Comparison of ENCODE assay signal across 24 cellular contexts in the genomic region with DNA sequence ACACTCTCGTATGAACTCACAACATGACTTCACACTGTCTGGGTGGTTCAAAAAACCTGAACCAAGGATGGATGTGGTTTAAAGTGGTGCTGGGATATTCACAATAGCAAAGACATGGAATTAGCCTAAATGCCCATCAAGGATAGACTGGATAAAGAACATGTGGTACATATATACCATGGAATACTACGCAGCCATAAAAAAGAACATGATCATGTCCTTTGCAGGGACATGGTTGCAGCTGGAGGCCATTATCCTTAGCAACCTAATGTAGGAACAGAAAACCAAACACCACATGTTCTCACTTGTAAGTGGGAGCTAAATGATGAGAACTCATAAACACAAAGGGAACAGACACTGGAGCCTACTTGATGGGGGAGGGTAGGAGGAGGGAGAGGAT. TPM values are rescaled to one million over a fixed set of nuclear protein-coding genes. Genes with fewer than 3 reads are reported as not detected.
DNase-seq lines count a peak whose midpoint lies in the region; ATAC-seq and TF ChIP-seq lines count a peak whose summit lies in the region.
"Had no signal": no experiment of that assay in that cellular context is flagged by ENCODE, and none has a peak within 500 bp of the region (broad histone marks: within the 10 kb centered on the region; RNA-seq: fewer than 3 reads in every experiment).

No MANE protein-coding gene starts in this region.

- H3K4me1 Mint-ChIP-seq in endodermal cell = peaks cover 2% of the 10 kb centered on the region
- peaks cover 10% of the 10 kb centered on the region for H3K4me1 Mint-ChIP-seq in activated T-cell treated with anti-CD3 and anti-CD28 coated beads, Interleukin-2, amount 50 U/mL, for 24 hours (ENCODE audit: low read depth)
- H3K4me1 Mint-ChIP-seq: CD8-positive, alpha-beta memory T cell had no signal

- H3K79me2 ChIP-seq in SK-N-SH (ENCODE audit: insufficient read depth) = no peaks in the 10 kb centered on the region

- H3K27ac Mint-ChIP-seq in endodermal cell = no peak overlapping the region
- no peak overlapping the region for H3K27ac Mint-ChIP-seq in activated T-cell treated with anti-CD3 and anti-CD28 coated beads, Interleukin-2, amount 50 U/mL, for 24 hours
- H3K27ac Mint-ChIP-seq: CD14-positive monocyte; CD4-positive, alpha-beta T cell had no signal

- H3K27ac ChIP-seq in SK-N-SH (ENCODE audit: low read depth in 2 of 2, low read length in 1 of 2) (no peak overlapping the region), endodermal cell (ENCODE audit: low read depth, low read length) (no peak overlapping the region)
- H3K27ac ChIP-seq: A549; BLaER1 treated with 17β-estradiol and CSF1 and Interleukin-3, amounts not matched to agents 10 nM and 100 nM had no signal

- H3K36me3 ChIP-seq in SK-N-SH (replicated peaks in 1 of 2; ENCODE audit: control insufficient read depth in 1 of 2, insufficient read depth in 2 of 2, low read length in 1 of 2) (no peaks in the 10 kb centered on the region), endodermal cell (ENCODE audit: control insufficient read depth, insufficient read depth, low read length) (no peaks in the 10 kb centered on the region)
- H3K36me3 ChIP-seq: BE2C; BLaER1 treated with 17β-estradiol and CSF1 and Interleukin-3, amounts not matched to agents 10 nM and 100 nM had no signal

- no peak for ATAC-seq in SK-N-SH treated with all-trans-retinoic acid at 6 μM for 48 hours
- no peak for ATAC-seq in HG02623 (IDR thresholded peaks at IDR 0.05; ENCODE audit: unreplicated experiment)
- ATAC-seq: A549, GM12878 had no signal

- H3K4me3 ChIP-seq in SK-N-SH (ENCODE audit: low read depth in 2 of 2, low read length in 1 of 2) (no peak overlapping the region), endodermal cell (ENCODE audit: low read length) (no peak overlapping the region)
- H3K4me3 ChIP-seq: A549; BLaER1 treated with 17β-estradiol and CSF1 and Interleukin-3, amounts not matched to agents 10 nM and 100 nM; GM12878 had no signal

- WGBS in SK-N-SH (ENCODE audit: low lambda C conversion rate) = 71% methylated on average over 2 of the region's 2 CpGs
- WGBS in endodermal cell (ENCODE audit: insufficient coverage in 1 of 2, insufficient read length in 1 of 2), 2 experiments = 92 to 93% methylated on average over 1 to 2 of the region's 2 CpGs

- no peak overlapping the region for H3K4me3 Mint-ChIP-seq in endodermal cell
- H3K4me3 Mint-ChIP-seq in activated T-cell treated with anti-CD3 and anti-CD28 coated beads, Interleukin-2, amount 50 U/mL, for 24 hours = no peak overlapping the region
- H3K4me3 Mint-ChIP-seq: CD14-positive monocyte; CD4-positive, alpha-beta T cell; CD8-positive, alpha-beta memory T cell had no signal

- no peaks in the 10 kb centered on the region for H3F3A ChIP-seq in SK-N-SH (replicated peaks; ENCODE audit: insufficient read depth)

- H3K9me3 Mint-ChIP-seq in endodermal cell = peaks cover 4% of the 10 kb centered on the region
- H3K9me3 Mint-ChIP-seq in activated T-cell treated with anti-CD3 and anti-CD28 coated beads, Interleukin-2, amount 50 U/mL, for 24 hours = peaks cover 4% of the 10 kb centered on the region
- H3K9me3 Mint-ChIP-seq: CD4-positive, alpha-beta T cell had no signal

- no peak overlapping the region for H2AFZ ChIP-seq in SK-N-SH (ENCODE audit: low read depth)

- no peaks in the 10 kb centered on the region for H3K27me3 ChIP-seq in SK-N-SH (ENCODE audit: insufficient read depth)
- H3K27me3 ChIP-seq in endodermal cell (ENCODE audit: control insufficient read depth, insufficient read depth, low read length, poor library complexity, severe bottlenecking) = no peaks in the 10 kb centered on the region
- H3K27me3 ChIP-seq: BE2C; BLaER1 treated with 17β-estradiol and CSF1 and Interleukin-3, amounts not matched to agents 10 nM and 100 nM had no signal

- H3K9ac ChIP-seq in SK-N-SH (no peak overlapping the region), endodermal cell (ENCODE audit: extremely low read depth, low read length, poor library complexity, severe bottlenecking) (no peak overlapping the region)
- H3K9ac ChIP-seq: BLaER1 treated with 17β-estradiol and CSF1 and Interleukin-3, amounts not matched to agents 10 nM and 100 nM had no signal

- no peak for TF ChIP-seq EP300 in SK-N-SH (IDR thresholded peaks at IDR 0.05; ENCODE audit: borderline replicate concordance in 1 of 2, low read depth in 1 of 2, low read length in 1 of 2)

- H3K9me3 ChIP-seq in SK-N-SH (no peaks in the 10 kb centered on the region), endodermal cell (ENCODE audit: control insufficient read depth, low read length) (no peaks in the 10 kb centered on the region)
- H3K9me3 ChIP-seq: A549, BE2C had no signal

- CTCF ChIA-PET in SK-N-SH (lab: Yijun Ruan, JAX) = interaction anchor here (0.8 to 1.9 kb wide), 5 partner anchors 145 to 232 kb away, joined by 3 to 6 read pairs (median 3); no protein-coding TSS in a partner anchor

- no peak for TF ChIP-seq RAD21 in SK-N-SH (IDR thresholded peaks at IDR 0.05; ENCODE audit: low read length)

- no peaks in the 10 kb centered on the region for H3K9me2 ChIP-seq in SK-N-SH

- H3K4me1 ChIP-seq in SK-N-SH (ENCODE audit: control insufficient read depth in 1 of 2, insufficient read depth in 2 of 2, low read depth in 1 of 2, low read length in 1 of 2) = peaks cover 0 to 5% of the 10 kb centered on the region in 2 experiments; a peak in 2 of 4 replicates
- no peaks in the 10 kb centered on the region for H3K4me1 ChIP-seq in endodermal cell (ENCODE audit: control insufficient read depth, insufficient read depth, low read length)
- H3K4me1 ChIP-seq: A549, BE2C had no signal

- TF ChIP-seq CTCF in SK-N-SH (IDR thresholded peaks at IDR 0.05) = no peak
- no peak for TF ChIP-seq CTCF in endodermal cell (conservative IDR thresholded peaks at IDR 0.05)

- no peaks in the 10 kb centered on the region for H3K36me3 Mint-ChIP-seq in endodermal cell (ENCODE audit: low read depth)
- no peaks in the 10 kb centered on the region for H3K36me3 Mint-ChIP-seq in activated T-cell treated with anti-CD3 and anti-CD28 coated beads, Interleukin-2, amount 50 U/mL, for 24 hours (ENCODE audit: low read depth)
- H3K36me3 Mint-ChIP-seq: CD14-positive monocyte; CD8-positive, alpha-beta memory T cell had no signal

- H3K4me2 ChIP-seq in SK-N-SH = no peak overlapping the region
- H3K4me2 ChIP-seq: A549; BLaER1 treated with 17β-estradiol and CSF1 and Interleukin-3, amounts not matched to agents 10 nM and 100 nM had no signal

- POLR2A ChIA-PET in SK-N-SH (lab: Yijun Ruan, JAX) = no interaction called here

- no peaks in the 10 kb centered on the region for H4K20me1 ChIP-seq in SK-N-SH (ENCODE audit: insufficient read depth)
- H4K20me1 ChIP-seq: BLaER1 treated with 17β-estradiol and CSF1 and Interleukin-3, amounts not matched to agents 10 nM and 100 nM had no signal

- DNase-seq in SK-N-SH = no peak
- DNase-seq in NCI-H69 (lab: John Stamatoyannopoulos, UW) = peak; percentile 20
- DNase-seq in endodermal cell = peak; percentile 3
- DNase-seq in activated T-cell treated with anti-CD3 and anti-CD28 coated beads, Interleukin-2, amount 50 U/mL, for 24 hours = no peak
- DNase-seq in activated CD8-positive, alpha-beta memory T cell treated with anti-CD3 and anti-CD28 coated beads for 24 hours = no peak
- DNase-seq: 8988T; ACHN; AML-193; BE2C; CD8-positive, alpha-beta memory T cell; DMS 273 treated with DMSO at 0.1 percent for 48 hours; DMS79; EL; GDM1; GOT3; H7; HCEC 1CT had no signal

- H3K27me3 Mint-ChIP-seq in endodermal cell (ENCODE audit: insufficient read depth) = peaks cover 2% of the 10 kb centered on the region
- H3K27me3 Mint-ChIP-seq in activated T-cell treated with anti-CD3 and anti-CD28 coated beads, Interleukin-2, amount 50 U/mL, for 24 hours = peaks cover 27% of the 10 kb centered on the region

TF ChIP-seq in SK-N-SH treated with all-trans-retinoic acid at 6 μM for 48 hours, 23 proteins besides CTCF, POLR2A, EP300 and RAD21:
- TF ChIP-seq ZFP3 (CRISPR knock-in tag; IDR thresholded peaks at IDR 0.05) (no peak), ZNF8 (CRISPR knock-in tag; IDR thresholded peaks at IDR 0.05) (peak; percentile 46; the same call in 1 of the 2 replicates)

TF ChIP-seq in SK-N-SH, 30 proteins besides CTCF, POLR2A, EP300 and RAD21 (continues in another document):
- TF ChIP-seq, protein P1, sequence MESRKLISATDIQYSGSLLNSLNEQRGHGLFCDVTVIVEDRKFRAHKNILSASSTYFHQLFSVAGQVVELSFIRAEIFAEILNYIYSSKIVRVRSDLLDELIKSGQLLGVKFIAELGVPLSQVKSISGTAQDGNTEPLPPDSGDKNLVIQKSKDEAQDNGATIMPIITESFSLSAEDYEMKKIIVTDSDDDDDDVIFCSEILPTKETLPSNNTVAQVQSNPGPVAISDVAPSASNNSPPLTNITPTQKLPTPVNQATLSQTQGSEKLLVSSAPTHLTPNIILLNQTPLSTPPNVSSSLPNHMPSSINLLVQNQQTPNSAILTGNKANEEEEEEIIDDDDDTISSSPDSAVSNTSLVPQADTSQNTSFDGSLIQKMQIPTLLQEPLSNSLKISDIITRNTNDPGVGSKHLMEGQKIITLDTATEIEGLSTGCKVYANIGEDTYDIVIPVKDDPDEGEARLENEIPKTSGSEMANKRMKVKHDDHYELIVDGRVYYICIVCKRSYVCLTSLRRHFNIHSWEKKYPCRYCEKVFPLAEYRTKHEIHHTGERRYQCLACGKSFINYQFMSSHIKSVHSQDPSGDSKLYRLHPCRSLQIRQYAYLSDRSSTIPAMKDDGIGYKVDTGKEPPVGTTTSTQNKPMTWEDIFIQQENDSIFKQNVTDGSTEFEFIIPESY (IDR thresholded peaks at IDR 0.05; ENCODE audit: borderline replicate concordance, low read depth) = no peak
- no peak for TF ChIP-seq JUND (IDR thresholded peaks at IDR 0.05)
- TF ChIP-seq POLR2AphosphoS5 (IDR thresholded peaks at IDR 0.05; ENCODE audit: low read depth, low read length) = no peak
- no peak for TF ChIP-seq ELF1 (IDR thresholded peaks at IDR 0.05)
- TF ChIP-seq TCF12 (IDR thresholded peaks at IDR 0.05) = no peak
- TF ChIP-seq FOSL2 (IDR thresholded peaks at IDR 0.05; ENCODE audit: borderline replicate concordance, low read depth) = no peak

RNA-seq across cellular contexts. Expression of a gene that starts 3.3 kb away (rescaled TPM):
- not detected in 2 replicates for polyA plus RNA-seq in SK-N-SH (2012; rRNA removed)
- polyA plus RNA-seq in SK-N-SH (2012; cell fraction: cytosol; rRNA removed) = 0.01 TPM in 1 of 2 replicates, not detected in the other
- 0.18 and 0.32 TPM in 2 replicates for polyA plus RNA-seq in SK-N-SH (2012; cell fraction: nucleus; rRNA removed)
- 1 to 10 TPM; 1.2 to 4.4 TPM for total RNA-seq in endodermal cell
- polyA plus RNA-seq in endodermal cell (2013, experiment 1 of 2) = 0.43 TPM
- 0.62 TPM for polyA plus RNA-seq in endodermal cell (2013, experiment 2 of 2)
- total RNA-seq: CD4-positive, alpha-beta T cell; CD8-positive, alpha-beta memory T cell; GM12878 had no signal
- polyA plus RNA-seq: A549, CD14-positive monocyte had no signal

RNA-seq across cellular contexts. Expression of a gene that starts 19.8 kb away (rescaled TPM):
- polyA plus RNA-seq in SK-N-SH (2012; rRNA removed) = 0.03 and 0.10 TPM in 2 replicates
- 0.05 TPM in 2 replicates for polyA plus RNA-seq in SK-N-SH (2012; cell fraction: cytosol; rRNA removed)
- 0.04 and 0.06 TPM in 2 replicates for polyA plus RNA-seq in SK-N-SH (2012; cell fraction: nucleus; rRNA removed)
- 1 to 10 TPM; 1.0 to 1.1 TPM for total RNA-seq in endodermal cell
- 0.21 TPM for polyA plus RNA-seq in endodermal cell (2013, experiment 1 of 2)
- polyA plus RNA-seq in endodermal cell (2013, experiment 2 of 2) = 0.21 TPM
- total RNA-seq: GM12878 had no signal
- polyA plus RNA-seq: CD14-positive monocyte, GM12878 had no signal

RNA-seq across cellular contexts. Expression of a gene that starts 27.5 kb away (rescaled TPM):
- polyA plus RNA-seq in SK-N-SH (2012; rRNA removed) = 0.18 and 0.58 TPM in 2 replicates
- 0.03 and 0.10 TPM in 2 replicates for polyA plus RNA-seq in SK-N-SH (2012; cell fraction: cytosol; rRNA removed)
- polyA plus RNA-seq in SK-N-SH (2012; cell fraction: nucleus; rRNA removed) = 1.2 and 1.5 TPM in 2 replicates
- total RNA-seq in endodermal cell = 10 to 100 TPM in 1 of 2 donors, 1 to 10 TPM in 1; 8.9 to 20.8 TPM
- 2.4 TPM for polyA plus RNA-seq in endodermal cell (2013, experiment 1 of 2)
- 1.6 TPM for polyA plus RNA-seq in endodermal cell (2013, experiment 2 of 2)

Comparison
In these comparisons a context has a peak if more than half of its experiments do, and no peak if none do; other contexts are left out.
1. DNase-seq: peak in NCI-H69 (single experiment) and endodermal cell (single experiment); none in SK-N-SH (single experiment), activated T-cell treated with anti-CD3 and anti-CD28 coated beads, Interleukin-2, amount 50 U/mL, for 24 hours (single experiment) and activated CD8-positive, alpha-beta memory T cell treated with anti-CD3 and anti-CD28 coated beads for 24 hours (single experiment).